In the genomic region with DNA sequence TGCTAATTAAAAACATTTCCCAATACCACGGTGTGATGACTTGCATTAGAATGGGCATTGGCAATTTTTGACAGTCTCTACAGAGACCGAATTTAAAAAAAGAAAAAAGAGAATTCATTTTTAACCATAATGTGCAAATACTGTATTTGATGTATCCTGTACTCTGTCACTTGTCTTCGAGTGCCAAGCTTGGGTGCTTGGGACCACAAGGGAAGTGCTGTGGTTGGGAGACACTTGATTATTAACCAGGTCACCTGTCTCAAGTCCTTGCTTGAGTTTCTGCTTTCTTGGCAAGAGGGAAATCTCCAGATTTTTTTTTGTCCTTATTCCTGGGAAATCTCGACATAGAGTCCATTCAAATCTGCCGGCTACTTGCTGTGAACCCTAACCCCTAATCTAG, we compare ENCODE assay signal across 22 cellular contexts.
A peak's percentile ranks its signal among the peaks of the same experiment; 100 is the strongest.
DNase-seq lines count a peak whose midpoint lies in the region; ATAC-seq lines count a peak whose summit lies in the region.
"Had no signal": no experiment of that assay in that cellular context is flagged by ENCODE, and none has a peak within 500 bp of the region (broad histone marks: within the 10 kb centered on the region; RNA-seq: fewer than 3 reads in every experiment).

No MANE protein-coding gene starts in this region.

- ATAC-seq in GM18498 (IDR thresholded peaks at IDR 0.05; ENCODE audit: unreplicated experiment), result peak; percentile 76
- peak; percentile 93 for ATAC-seq in GM19397 (IDR thresholded peaks at IDR 0.05; ENCODE audit: unreplicated experiment)
- peak; percentile 56 for ATAC-seq in HG02623 (IDR thresholded peaks at IDR 0.05; ENCODE audit: unreplicated experiment)
- peak; percentile 80 for ATAC-seq in HG03175 (IDR thresholded peaks at IDR 0.05; ENCODE audit: unreplicated experiment)
- ATAC-seq: A549, left lobe of liver, PC-3 had no signal

- DNase-seq in mucosa of gallbladder (ENCODE audit: low spot score) (no peak), NOMO-1 treated with DMSO at 0.1 percent for 48 hours (lab: John Stamatoyannopoulos, UW; ENCODE audit: unreplicated experiment) (no peak), NCI-H2227 treated with DMSO at 0.1 percent for 48 hours (lab: John Stamatoyannopoulos, UW) (no peak)
- DNase-seq in activated T-cell treated with anti-CD3 and anti-CD28 coated beads, Interleukin-2, amount 50 U/mL, for 48 hours, result no peak
- DNase-seq: activated CD4-positive, alpha-beta T cell treated with anti-CD3 and anti-CD28 coated beads for 48 hours; activated naive CD4-positive, alpha-beta T cell treated with anti-CD3 and anti-CD28 coated beads for 36 hours; CD4-positive, alpha-beta T cell; colonic mucosa; DMS79; foreskin fibroblast; H7; MM.1S; NCI-H1930; NCI-H524; PC-3; T1000 had no signal
